10 cellular contexts compared by ENCODE assay signal in the genomic region with DNA sequence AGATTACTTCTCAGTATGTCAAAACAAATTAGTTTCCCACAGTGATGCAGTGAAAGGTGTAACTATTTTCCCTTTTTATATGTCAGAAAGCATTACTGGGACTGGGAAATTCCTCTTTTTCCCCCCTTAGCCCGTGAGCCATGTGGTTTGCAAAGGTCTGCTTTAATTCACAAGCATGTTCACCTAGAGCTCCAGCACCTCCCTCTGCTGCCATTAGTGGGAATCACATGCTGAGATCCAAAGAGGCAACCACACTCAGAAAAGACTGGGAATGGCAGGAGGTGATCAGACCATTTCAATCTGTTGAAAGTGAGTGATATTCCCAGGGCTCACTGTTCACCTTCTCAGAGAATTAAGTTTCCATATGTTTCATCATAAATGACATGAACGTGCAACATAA.
DNase-seq lines count a peak whose midpoint lies in the region; ATAC-seq, FAIRE-seq and TF ChIP-seq lines count a peak whose summit lies in the region.
"Had no signal": no experiment of that assay in that cellular context is flagged by ENCODE, and none has a peak within 500 bp of the region (broad histone marks: within the 10 kb centered on the region; RNA-seq: fewer than 3 reads in every experiment).

No MANE protein-coding gene starts in this region.

- H3K27ac ChIP-seq in psoas muscle, result no peak overlapping the region
- H3K27ac ChIP-seq: BLaER1 had no signal

- WGBS in psoas muscle, 3 donors, result 15 to 22% (median 18%) methylated on average over 2 of the region's 2 CpGs

- no peak for FAIRE-seq in frontal cortex (lab: Jason Lieb, UNC)

- H3K9me3 ChIP-seq in psoas muscle, result no peaks in the 10 kb centered on the region
- H3K9me3 ChIP-seq: BLaER1 had no signal

- no peaks in the 10 kb centered on the region for H3K36me3 ChIP-seq in psoas muscle (ENCODE audit: insufficient read depth in 1 of 2, low read depth in 1 of 2)

- H3K27me3 ChIP-seq in psoas muscle (ENCODE audit: insufficient read depth in 3 of 3, low read length in 2 of 3), result no peaks in the 10 kb centered on the region
- H3K27me3 ChIP-seq: BLaER1 had no signal

- no peaks in the 10 kb centered on the region for H3K4me1 ChIP-seq in psoas muscle

- intact Hi-C loops in psoas muscle (cut with DNase I), result no loop called here

- DNase-seq in NCI-H1417 (lab: John Stamatoyannopoulos, UW) (peak; percentile 4 to 45 (median 10)), NCI-H1417 treated with DMSO at 0.1 percent for 48 hours (lab: John Stamatoyannopoulos, UW) (no peak), NCI-H226 (peak; percentile 56), dedifferentiated amniotic fluid mesenchymal stem cell (ENCODE audit: extremely low spot score) (peak; percentile 41), psoas muscle (no peak), frontal cortex (ENCODE audit: low spot score in 2 of 2) (no peak)
- DNase-seq in stimulated activated CD4-positive, alpha-beta T cell treated with anti-CD3 and anti-CD28 coated beads, Interleukin-12 subunit alpha, Interleukin-12 subunit beta, amount 100 ng/mL, for 4 hours, result no peak
- DNase-seq: naive B cell had no signal

- H3K4me3 ChIP-seq in psoas muscle, result no peak overlapping the region
- H3K4me3 ChIP-seq: BLaER1 had no signal

- ATAC-seq in psoas muscle (no peak), HG02938 (IDR thresholded peaks at IDR 0.05; ENCODE audit: unreplicated experiment) (no peak)

- TF ChIP-seq CTCF in psoas muscle (IDR thresholded peaks at IDR 0.05), result peak; percentile 8

Comparison
In these comparisons a context has a peak if more than half of its experiments do, and no peak if none do; other contexts are left out.
1. DNase-seq: peak in NCI-H1417 (3 of 3), NCI-H226 (single experiment) and dedifferentiated amniotic fluid mesenchymal stem cell (single experiment); none in NCI-H1417 treated with DMSO at 0.1 percent for 48 hours (single experiment), psoas muscle (0 of 2), stimulated activated CD4-positive, alpha-beta T cell treated with anti-CD3 and anti-CD28 coated beads, Interleukin-12 subunit alpha, Interleukin-12 subunit beta, amount 100 ng/mL, for 4 hours (single experiment) and frontal cortex (0 of 2).